In the genomic region with DNA sequence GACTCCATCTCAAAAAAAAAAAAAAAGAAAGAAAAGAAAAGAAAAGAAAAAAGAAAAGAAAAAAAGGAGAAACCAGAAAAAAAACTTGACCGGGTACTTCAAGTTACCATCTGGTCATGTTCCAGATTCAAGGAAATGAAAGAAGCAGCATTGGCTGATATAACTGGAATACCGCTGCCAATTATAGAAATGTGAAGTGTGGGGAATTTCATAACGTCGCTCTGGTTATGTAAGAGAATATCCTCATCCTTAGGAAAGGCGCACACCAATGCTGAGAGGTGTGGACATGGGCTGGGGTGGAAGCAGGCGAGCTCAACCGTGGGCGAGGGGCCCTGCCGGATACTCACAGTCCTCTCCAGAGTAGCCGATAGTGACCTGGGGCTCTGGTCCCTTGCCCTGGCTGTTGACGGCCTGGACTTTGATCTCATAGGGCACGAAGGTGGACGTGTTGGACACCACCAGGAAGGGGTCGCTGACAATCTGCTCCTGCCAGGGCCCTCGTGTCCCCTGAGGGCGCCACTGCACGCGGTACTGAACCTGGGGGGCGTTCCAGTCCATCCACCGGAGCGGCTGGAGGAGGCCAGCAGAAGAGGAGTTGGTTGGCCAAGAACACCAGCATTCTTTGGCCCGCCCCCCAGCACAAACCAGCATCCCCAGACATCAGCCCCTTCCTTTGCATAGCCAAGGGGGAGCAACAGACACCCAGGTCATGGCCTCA, we compare ENCODE assay signal across 17 cellular contexts. TPM values are rescaled to one million over a fixed set of nuclear protein-coding genes. Genes with fewer than 3 reads are reported as not detected.
DNase-seq lines count a peak whose midpoint lies in the region; ATAC-seq, FAIRE-seq and TF ChIP-seq lines count a peak whose summit lies in the region.
"Had no signal": no experiment of that assay in that cellular context is flagged by ENCODE, and none has a peak within 500 bp of the region (broad histone marks: within the 10 kb centered on the region; RNA-seq: fewer than 3 reads in every experiment).

No MANE protein-coding gene starts in this region.

- H3K4me2 ChIP-seq in HepG2 (ENCODE audit: low read depth, low read length) (no peak overlapping the region), osteoblast (ENCODE audit: insufficient read depth, low read length) (no peak overlapping the region)
- H3K4me2 ChIP-seq: BLaER1 had no signal

- in situ Hi-C loops in HepG2 (cut with HindIII; ENCODE audit: extremely low pct_ligation_motif_present, low pct_unique_long_range_greater_than_20kb) = no loop called here

- H3K4me1 ChIP-seq in HepG2 (ENCODE audit: insufficient read depth, low read length) (no peaks in the 10 kb centered on the region), right lobe of liver (no peaks in the 10 kb centered on the region), osteoblast (ENCODE audit: insufficient read depth, low read length) (no peaks in the 10 kb centered on the region)

- no TSS peak for BruUV-seq in HepG2 (replicated peaks; lab: Mats Ljungman, UMichigan)

- peaks cover 7% of the 10 kb centered on the region for H3K36me3 Mint-ChIP-seq in WTC11
- H3K36me3 Mint-ChIP-seq: CD8-positive, alpha-beta memory T cell had no signal

- CTCF ChIA-PET in HepG2 (lab: Yijun Ruan, JAX; ENCODE audit: low intra/inter-chr PET ratio, low total read pairs) = no interaction called here
- CTCF ChIA-PET in WTC11 (lab: Charles Lee) = no interaction called here

- POLR2A ChIA-PET in HepG2 (lab: Yijun Ruan, JAX) = no interaction called here
- POLR2A ChIA-PET in WTC11 (lab: Charles Lee) = no interaction called here

- H3K4me3 Mint-ChIP-seq in WTC11 = no peak overlapping the region
- H3K4me3 Mint-ChIP-seq: CD8-positive, alpha-beta memory T cell had no signal

- H3K4me3 ChIP-seq in HepG2 (replicated peaks in 1 of 3; ENCODE audit: insufficient read depth in 1 of 3, low read depth in 2 of 3, low read length in 3 of 3) (no peak overlapping the region), right lobe of liver (no peak overlapping the region), dorsolateral prefrontal cortex (no peak overlapping the region), osteoblast (ENCODE audit: insufficient read depth, low read length) (no peak overlapping the region)
- H3K4me3 ChIP-seq: BLaER1, GM23248 had no signal

- no peak for FAIRE-seq in HepG2 (lab: Jason Lieb, UNC)
- FAIRE-seq: GM12891, H54, HTR-8/SVneo had no signal

- H3K27me3 Mint-ChIP-seq in WTC11 (ENCODE audit: low read depth) = no peaks in the 10 kb centered on the region

- TF ChIP-seq RAD21 in HepG2 (CRISPR knock-in tag; IDR thresholded peaks at IDR 0.05) = no peak

- peaks cover 9% of the 10 kb centered on the region; the same call in 1 of the 2 replicates for H3K4me1 Mint-ChIP-seq in WTC11
- H3K4me1 Mint-ChIP-seq: CD8-positive, alpha-beta memory T cell had no signal

- no peak for DNase-seq in HepG2 (ENCODE audit: low spot score)
- DNase-seq in right lobe of liver = no peak
- peak in 1 of 10 donors; percentile 26 for DNase-seq in dorsolateral prefrontal cortex
- peak; percentile 81 for DNase-seq in osteoblast (ENCODE audit: insufficient read length, low spot score, missing footprints)
- DNase-seq in superior temporal gyrus (ENCODE audit: extremely low spot score) = peak; percentile 49
- DNase-seq in NCI-H2081 treated with DMSO at 0.1 percent for 48 hours (lab: John Stamatoyannopoulos, UW) = no peak
- no peak for DNase-seq in activated CD4-positive, alpha-beta T cell treated with anti-CD3 and anti-CD28 coated beads, Interleukin-2, amount 50 U/mL, for 4 hours
- DNase-seq in WTC11 (ENCODE audit: low spot score) = no peak
- DNase-seq: AML-193; CD8-positive, alpha-beta memory T cell; GM23248 had no signal

- intact Hi-C loops in HepG2 (cut with micrococcal nuclease; ENCODE audit: unreplicated experiment) = no loop called here
- intact Hi-C loops in right lobe of liver (cut with DNase I) = no loop called here
- intact Hi-C loops in dorsolateral prefrontal cortex (cut with DNase I) = loop anchor here in 1 of 2 donors (10.0 kb wide), 1 partner anchor 52 kb away; no protein-coding TSS in a partner anchor

- H3K27ac ChIP-seq in HepG2 (ENCODE audit: extremely low read length, insufficient read depth, low read length) (no peak overlapping the region), right lobe of liver (no peak overlapping the region), dorsolateral prefrontal cortex (peak overlapping the region in 32 of 59 donors; percentile 4 to 81 (median 40)), osteoblast (ENCODE audit: low read depth, low read length) (no peak overlapping the region)
- H3K27ac ChIP-seq: BLaER1, GM23248 had no signal

- H3K9me3 Mint-ChIP-seq in WTC11 = no peaks in the 10 kb centered on the region
- H3K9me3 Mint-ChIP-seq: CD8-positive, alpha-beta memory T cell had no signal

- ATAC-seq in HepG2 (no peak), right lobe of liver (no peak), WTC11 (no peak)
- ATAC-seq: HCT116 had no signal

- H3K36me3 ChIP-seq in HepG2 (replicated peaks in 1 of 2; ENCODE audit: control insufficient read depth in 1 of 2, insufficient read depth in 2 of 2, low read length in 2 of 2) = no peaks in the 10 kb centered on the region
- no peaks in the 10 kb centered on the region for H3K36me3 ChIP-seq in right lobe of liver
- H3K36me3 ChIP-seq in osteoblast (ENCODE audit: insufficient read depth, low read length) = no peaks in the 10 kb centered on the region

- H3K27ac Mint-ChIP-seq in WTC11 = no peak overlapping the region
- H3K27ac Mint-ChIP-seq: CD8-positive, alpha-beta memory T cell had no signal

- TF ChIP-seq EP300 in HepG2 (IDR thresholded peaks at IDR 0.05; ENCODE audit: low read depth in 2 of 2, low read length in 2 of 2) = no peak
- no peak for TF ChIP-seq EP300 in HepG2 (CRISPR knock-in tag; IDR thresholded peaks at IDR 0.05; ENCODE audit: borderline replicate concordance)

- no peaks in the 10 kb centered on the region for H3K79me2 ChIP-seq in HepG2 (ENCODE audit: insufficient read depth, low read length)
- H3K79me2 ChIP-seq in osteoblast (ENCODE audit: insufficient read depth, low read length) = no peaks in the 10 kb centered on the region

- H3K9me3 ChIP-seq in HepG2 (ENCODE audit: low read length) (no peaks in the 10 kb centered on the region), right lobe of liver (no peaks in the 10 kb centered on the region), osteoblast (ENCODE audit: low read depth, low read length) (no peaks in the 10 kb centered on the region)
- H3K9me3 ChIP-seq: BLaER1 had no signal

- WGBS in HepG2 (ENCODE audit: low lambda C conversion rate) = 97% methylated on average over 6 of the region's 22 CpGs
- 53% methylated on average over 5 of the region's 22 CpGs for WGBS in right lobe of liver (ENCODE audit: insufficient coverage, low coverage, low lambda C conversion rate, missing lambda C conversion rate)

- TF ChIP-seq CTCF in HepG2 (CRISPR knock-in tag; IDR thresholded peaks at IDR 0.05) = no peak
- no peak for TF ChIP-seq CTCF in right lobe of liver (IDR thresholded peaks at IDR 0.05)
- no peak for TF ChIP-seq CTCF in dorsolateral prefrontal cortex (IDR thresholded peaks at IDR 0.05 in 54 of 56, conservative IDR thresholded peaks at IDR 0.05 in 2 of 56; ENCODE audit: low read depth in 1 of 56, partially characterized antibody in 56 of 56)
- TF ChIP-seq CTCF in osteoblast (IDR thresholded peaks at IDR 0.05; ENCODE audit: extremely low read depth, low read depth, low read length) = no peak
- TF ChIP-seq CTCF in WTC11 (IDR thresholded peaks at IDR 0.05) = no peak

- no peak overlapping the region for H3K9ac ChIP-seq in HepG2 (ENCODE audit: insufficient read depth, low read depth, low read length)
- H3K9ac ChIP-seq: BLaER1, GM23248 had no signal

- TF ChIP-seq POLR2A in HepG2 (IDR thresholded peaks at IDR 0.05; ENCODE audit: insufficient read depth in 1 of 2, low read depth in 2 of 2, low read length in 2 of 2) (no peak), right lobe of liver (IDR thresholded peaks at IDR 0.05) (no peak)

- H3K27me3 ChIP-seq in HepG2 (ENCODE audit: control insufficient read depth in 1 of 2, insufficient read depth in 2 of 2, low read length in 2 of 2) (no peaks in the 10 kb centered on the region), right lobe of liver (no peaks in the 10 kb centered on the region), dorsolateral prefrontal cortex (peaks cover 0 to 92% (median 35%) of the 10 kb centered on the region in 45 donors), osteoblast (ENCODE audit: insufficient read depth, low read length) (peaks cover 6% of the 10 kb centered on the region)

- H2AFZ ChIP-seq in HepG2 (ENCODE audit: low read length) (no peak overlapping the region), osteoblast (ENCODE audit: low read length) (no peak overlapping the region)
- H2AFZ ChIP-seq: GM23248 had no signal

- H4K20me1 ChIP-seq in HepG2 (ENCODE audit: insufficient read depth, low read length) = no peaks in the 10 kb centered on the region
- no peaks in the 10 kb centered on the region for H4K20me1 ChIP-seq in osteoblast (ENCODE audit: insufficient read depth, low read length)

RNA-seq across cellular contexts. Expression of a gene that starts 19.5 kb away (rescaled TPM):
- total RNA-seq in HepG2 (2016; rRNA removed; fragmentation: Illumina TruSeq; extraction: Trizol) = 1.1 and 1.4 TPM in 2 replicates
- total RNA-seq in HepG2 (2016; cell fraction: cytosol; rRNA removed; fragmentation: Illumina TruSeq; extraction: Trizol; ENCODE audit: low read depth) = 0.18 and 0.30 TPM in 2 replicates
- 0.74 and 1.1 TPM in 2 replicates for total RNA-seq in HepG2 (2016; cell fraction: insoluble cytoplasmic fraction; rRNA removed; fragmentation: Illumina TruSeq; extraction: Trizol)
- total RNA-seq in HepG2 (2016; cell fraction: membrane; rRNA removed; fragmentation: Illumina TruSeq; extraction: Trizol) = 0.59 and 0.74 TPM in 2 replicates
- total RNA-seq in HepG2 (2016; cell fraction: nucleus; rRNA removed; fragmentation: Illumina TruSeq; extraction: Trizol) = 2.9 and 3.0 TPM in 2 replicates
- polyA plus RNA-seq in HepG2 (2011; rRNA removed) = 2.0 and 5.0 TPM in 2 replicates
- 2.5 TPM in 2 replicates for polyA plus RNA-seq in HepG2 (2011; cell fraction: cytosol; rRNA removed)
- polyA plus RNA-seq in HepG2 (2011; cell fraction: nucleus; rRNA removed) = 15.9 and 17.0 TPM in 2 replicates
- polyA plus RNA-seq in HepG2 (2012) = 1.8 and 5.5 TPM in 2 replicates
- polyA plus RNA-seq in HepG2 (2016; cell fraction: cytosol; fragmentation: Illumina TruSeq; extraction: Trizol; ENCODE audit: low read depth) = 0.24 TPM in 2 replicates
- polyA plus RNA-seq in HepG2 (2016; cell fraction: insoluble cytoplasmic fraction; fragmentation: Illumina TruSeq; extraction: Trizol; ENCODE audit: low read depth) = 0.83 and 1.4 TPM in 2 replicates
- 0.46 and 0.98 TPM in 2 replicates for polyA plus RNA-seq in HepG2 (2016; cell fraction: membrane; fragmentation: Illumina TruSeq; extraction: Trizol; ENCODE audit: low read depth)
- polyA plus RNA-seq in HepG2 (2016; cell fraction: nucleus; fragmentation: Illumina TruSeq; extraction: Trizol; ENCODE audit: insufficient read depth, low read depth) = 6.9 and 8.1 TPM in 2 replicates
- polyA minus RNA-seq in HepG2 (2011; rRNA and poly(A)+ RNA removed; ENCODE audit: low replicate concordance) = 14.7 and 119 TPM in 2 replicates
- 4.0 and 7.3 TPM in 2 replicates for polyA minus RNA-seq in HepG2 (2011; cell fraction: cytosol; rRNA and poly(A)+ RNA removed)
- polyA minus RNA-seq in HepG2 (2011; cell fraction: nucleus; rRNA and poly(A)+ RNA removed) = 4.6 and 6.8 TPM in 2 replicates
- under 1 TPM in 4 of 6 experiments, not detected in 2; 0.33 to 0.64 (median 0.47) TPM for total RNA-seq in right lobe of liver
- total RNA-seq in dorsolateral prefrontal cortex = 100 to 1,000 TPM in 118 of 120 experiments, 10 to 100 TPM in 2; 45.6 to 277 (median 185) TPM
- under 0.01 TPM in 2 replicates for total RNA-seq in osteoblast
- total RNA-seq in WTC11 (2021) = 40.2 to 55.2 TPM (median 49.4 TPM) in 3 replicates

RNA-seq across cellular contexts. Expression of a gene that starts 36.1 kb away (rescaled TPM):
- total RNA-seq in HepG2 (2016; rRNA removed; fragmentation: Illumina TruSeq; extraction: Trizol) (not detected in 2 replicates), right lobe of liver (1 to 10 TPM in 5 of 6 experiments, under 1 TPM in 1; 0.61 to 2.3 (median 1.5) TPM), dorsolateral prefrontal cortex (100 to 1,000 TPM; 104 to 526 (median 351) TPM), osteoblast (under 0.01 TPM in 2 replicates), WTC11 (2021) (120 to 175 TPM (median 161 TPM) in 3 replicates)
- total RNA-seq in HepG2 (2016; cell fraction: cytosol; rRNA removed; fragmentation: Illumina TruSeq; extraction: Trizol; ENCODE audit: low read depth) = not detected in 2 replicates
- not detected in 2 replicates for total RNA-seq in HepG2 (2016; cell fraction: insoluble cytoplasmic fraction; rRNA removed; fragmentation: Illumina TruSeq; extraction: Trizol)
- total RNA-seq in HepG2 (2016; cell fraction: membrane; rRNA removed; fragmentation: Illumina TruSeq; extraction: Trizol) = not detected in 2 replicates
- not detected in 2 replicates for total RNA-seq in HepG2 (2016; cell fraction: nucleus; rRNA removed; fragmentation: Illumina TruSeq; extraction: Trizol)
- 0.03 TPM in 1 of 2 replicates, not detected in the other for polyA plus RNA-seq in HepG2 (2011; rRNA removed)
- polyA plus RNA-seq in HepG2 (2011; cell fraction: cytosol; rRNA removed) = 0.08 TPM in 1 of 2 replicates, not detected in the other
- polyA plus RNA-seq in HepG2 (2011; cell fraction: nucleus; rRNA removed) = 0.21 and 0.28 TPM in 2 replicates
- 0.04 TPM in 1 of 2 replicates, not detected in the other for polyA plus RNA-seq in HepG2 (2012)
- polyA plus RNA-seq in HepG2 (2016; cell fraction: cytosol; fragmentation: Illumina TruSeq; extraction: Trizol; ENCODE audit: low read depth) = not detected in 2 replicates
- not detected in 2 replicates for polyA plus RNA-seq in HepG2 (2016; cell fraction: insoluble cytoplasmic fraction; fragmentation: Illumina TruSeq; extraction: Trizol; ENCODE audit: low read depth)
- polyA plus RNA-seq in HepG2 (2016; cell fraction: membrane; fragmentation: Illumina TruSeq; extraction: Trizol; ENCODE audit: low read depth) = not detected in 2 replicates
- not detected in 2 replicates for polyA plus RNA-seq in HepG2 (2016; cell fraction: nucleus; fragmentation: Illumina TruSeq; extraction: Trizol; ENCODE audit: insufficient read depth, low read depth)
- polyA minus RNA-seq in HepG2 (2011; rRNA and poly(A)+ RNA removed; ENCODE audit: low replicate concordance) = not detected in 2 replicates
- not detected in 2 replicates for polyA minus RNA-seq in HepG2 (2011; cell fraction: cytosol; rRNA and poly(A)+ RNA removed)
- not detected in 2 replicates for polyA minus RNA-seq in HepG2 (2011; cell fraction: nucleus; rRNA and poly(A)+ RNA removed)
- total RNA-seq: GM23248 had no signal
- polyA plus RNA-seq: GM23248 had no signal

RNA-seq across cellular contexts. Expression of a gene that starts 38.0 kb away (rescaled TPM):
- total RNA-seq in HepG2 (2016; rRNA removed; fragmentation: Illumina TruSeq; extraction: Trizol) = not detected in 2 replicates
- total RNA-seq in HepG2 (2016; cell fraction: cytosol; rRNA removed; fragmentation: Illumina TruSeq; extraction: Trizol; ENCODE audit: low read depth) = not detected in 2 replicates
- not detected in 2 replicates for total RNA-seq in HepG2 (2016; cell fraction: insoluble cytoplasmic fraction; rRNA removed; fragmentation: Illumina TruSeq; extraction: Trizol)
- total RNA-seq in HepG2 (2016; cell fraction: membrane; rRNA removed; fragmentation: Illumina TruSeq; extraction: Trizol) = not detected in 2 replicates
- total RNA-seq in HepG2 (2016; cell fraction: nucleus; rRNA removed; fragmentation: Illumina TruSeq; extraction: Trizol) = not detected in 2 replicates
- not detected in 2 replicates for polyA plus RNA-seq in HepG2 (2011; rRNA removed)
- polyA plus RNA-seq in HepG2 (2011; cell fraction: cytosol; rRNA removed) = not detected in 2 replicates
- polyA plus RNA-seq in HepG2 (2011; cell fraction: nucleus; rRNA removed) = not detected in 2 replicates
- polyA plus RNA-seq in HepG2 (2012) = not detected in 2 replicates
- polyA plus RNA-seq in HepG2 (2016; cell fraction: cytosol; fragmentation: Illumina TruSeq; extraction: Trizol; ENCODE audit: low read depth) = not detected in 2 replicates
- not detected in 2 replicates for polyA plus RNA-seq in HepG2 (2016; cell fraction: insoluble cytoplasmic fraction; fragmentation: Illumina TruSeq; extraction: Trizol; ENCODE audit: low read depth)
- polyA plus RNA-seq in HepG2 (2016; cell fraction: membrane; fragmentation: Illumina TruSeq; extraction: Trizol; ENCODE audit: low read depth) = not detected in 2 replicates
- polyA plus RNA-seq in HepG2 (2016; cell fraction: nucleus; fragmentation: Illumina TruSeq; extraction: Trizol; ENCODE audit: insufficient read depth, low read depth) = not detected in 2 replicates
- 0.18 and 0.87 TPM in 2 replicates for polyA minus RNA-seq in HepG2 (2011; rRNA and poly(A)+ RNA removed; ENCODE audit: low replicate concordance)
- not detected in 2 replicates for polyA minus RNA-seq in HepG2 (2011; cell fraction: cytosol; rRNA and poly(A)+ RNA removed)
- polyA minus RNA-seq in HepG2 (2011; cell fraction: nucleus; rRNA and poly(A)+ RNA removed) = not detected in 2 replicates
- total RNA-seq in right lobe of liver = under 1 TPM in 1 of 6 experiments, not detected in 5; 0.31 TPM
- under 1 TPM in 2 of 120 experiments, not detected in 118; 0.41 to 0.66 TPM for total RNA-seq in dorsolateral prefrontal cortex
- total RNA-seq in osteoblast = not detected in 2 replicates
- 0.11 TPM in 1 of 3 replicates, not detected in the others for total RNA-seq in WTC11 (2021)
- total RNA-seq: CD8-positive, alpha-beta memory T cell; Daoy; GM23248 had no signal
- polyA plus RNA-seq: CD8-positive, alpha-beta memory T cell; GM23248 had no signal

RNA-seq across cellular contexts. Expression of a gene that starts 59.6 kb away (rescaled TPM):
- 0.64 TPM in 1 of 2 replicates, not detected in the other for total RNA-seq in HepG2 (2016; rRNA removed; fragmentation: Illumina TruSeq; extraction: Trizol)
- total RNA-seq in HepG2 (2016; cell fraction: cytosol; rRNA removed; fragmentation: Illumina TruSeq; extraction: Trizol; ENCODE audit: low read depth) = not detected in 2 replicates
- total RNA-seq in HepG2 (2016; cell fraction: insoluble cytoplasmic fraction; rRNA removed; fragmentation: Illumina TruSeq; extraction: Trizol) = 0.22 TPM in 1 of 2 replicates, not detected in the other
- total RNA-seq in HepG2 (2016; cell fraction: membrane; rRNA removed; fragmentation: Illumina TruSeq; extraction: Trizol) = 0.28 TPM in 1 of 2 replicates, not detected in the other
- 0.41 TPM in 1 of 2 replicates, not detected in the other for total RNA-seq in HepG2 (2016; cell fraction: nucleus; rRNA removed; fragmentation: Illumina TruSeq; extraction: Trizol)
- polyA plus RNA-seq in HepG2 (2011; rRNA removed) = 0.57 and 1.1 TPM in 2 replicates
- polyA plus RNA-seq in HepG2 (2011; cell fraction: cytosol; rRNA removed) = 0.10 and 0.19 TPM in 2 replicates
- polyA plus RNA-seq in HepG2 (2011; cell fraction: nucleus; rRNA removed) = 7.0 and 9.1 TPM in 2 replicates
- polyA plus RNA-seq in HepG2 (2012) = 0.35 and 0.59 TPM in 2 replicates
- not detected in 2 replicates for polyA plus RNA-seq in HepG2 (2016; cell fraction: cytosol; fragmentation: Illumina TruSeq; extraction: Trizol; ENCODE audit: low read depth)
- polyA plus RNA-seq in HepG2 (2016; cell fraction: insoluble cytoplasmic fraction; fragmentation: Illumina TruSeq; extraction: Trizol; ENCODE audit: low read depth) = not detected in 2 replicates
- polyA plus RNA-seq in HepG2 (2016; cell fraction: membrane; fragmentation: Illumina TruSeq; extraction: Trizol; ENCODE audit: low read depth) = not detected in 2 replicates
- 0.64 and 1.9 TPM in 2 replicates for polyA plus RNA-seq in HepG2 (2016; cell fraction: nucleus; fragmentation: Illumina TruSeq; extraction: Trizol; ENCODE audit: insufficient read depth, low read depth)
- 1.6 and 1.8 TPM in 2 replicates for polyA minus RNA-seq in HepG2 (2011; rRNA and poly(A)+ RNA removed; ENCODE audit: low replicate concordance)
- 1.1 TPM in 1 of 2 replicates, not detected in the other for polyA minus RNA-seq in HepG2 (2011; cell fraction: cytosol; rRNA and poly(A)+ RNA removed)
- polyA minus RNA-seq in HepG2 (2011; cell fraction: nucleus; rRNA and poly(A)+ RNA removed) = 1.2 and 2.8 TPM in 2 replicates
- 10 to 100 TPM in 2 of 6 experiments, 1 to 10 TPM in 4; 5.5 to 11.9 (median 8.7) TPM for total RNA-seq in right lobe of liver
- total RNA-seq in dorsolateral prefrontal cortex = 10 to 100 TPM in 106 of 120 experiments, 1 to 10 TPM in 14; 6.4 to 31.6 (median 14.8) TPM
- total RNA-seq in osteoblast = 0.88 and 1.4 TPM in 2 replicates
- total RNA-seq in WTC11 (2021) = 52.1 to 66.9 TPM (median 65.3 TPM) in 3 replicates

Comparison
In these comparisons a context has a peak if more than half of its experiments do, and no peak if none do; other contexts are left out.
1. DNase-seq: peak in osteoblast (single experiment) and superior temporal gyrus (single experiment); none in HepG2 (single experiment), right lobe of liver (0 of 3), NCI-H2081 treated with DMSO at 0.1 percent for 48 hours (single experiment), activated CD4-positive, alpha-beta T cell treated with anti-CD3 and anti-CD28 coated beads, Interleukin-2, amount 50 U/mL, for 4 hours (0 of 2) and WTC11 (single experiment).
2. H3K27ac ChIP-seq: peak in dorsolateral prefrontal cortex (32 of 59); none in HepG2 (single experiment), right lobe of liver (0 of 3) and osteoblast (single experiment).
3. RNA of a gene that starts 19.5 kb away (total RNA-seq): 45.6 to 277 TPM in dorsolateral prefrontal cortex and 40.2 to 55.2 TPM in WTC11; 0.18 to 3.0 TPM in HepG2, 0.33 to 0.64 TPM in right lobe of liver and under 0.01 TPM in osteoblast; every median in the first group is over 10 times any median in the second.
4. RNA of a gene that starts 36.1 kb away (total RNA-seq): 104 to 526 TPM in dorsolateral prefrontal cortex and 120 to 175 TPM in WTC11; 0.61 to 2.3 TPM in right lobe of liver, not detected in HepG2 and under 0.01 TPM in osteoblast; every median in the first group is over 10 times any median in the second.